Comparison of ENCODE assay signal across 8 cellular contexts in genomic region chr9:116589392-116590354, GRCh38.
DNase-seq lines count a peak whose midpoint lies in the region; ATAC-seq and TF ChIP-seq lines count a peak whose summit lies in the region.

No MANE protein-coding gene starts in this region.

- H3K27ac Mint-ChIP-seq in immature natural killer cell: no peak overlapping the region

- H3K4me1 ChIP-seq in RWPE2 (ENCODE audit: insufficient read depth, poor library complexity, severe bottlenecking) (no peaks in the 10 kb centered on the region), uterus (peaks cover 0 to 7% of the 10 kb centered on the region in 2 donors)

- H3K4me3 Mint-ChIP-seq in immature natural killer cell: no peak overlapping the region

- no peak overlapping the region for H3K27ac ChIP-seq in RWPE2 (ENCODE audit: poor library complexity, severe bottlenecking)
- H3K27ac ChIP-seq in uterus: no peak overlapping the region

- H3K9me3 ChIP-seq in RWPE2 (ENCODE audit: severe bottlenecking): no peaks in the 10 kb centered on the region
- no peaks in the 10 kb centered on the region for H3K9me3 ChIP-seq in uterus

- ATAC-seq in HG02938 (IDR thresholded peaks at IDR 0.05; ENCODE audit: unreplicated experiment) (peak; percentile 80), RWPE2 (ENCODE audit: low read depth) (no peak)

- H3K36me3 ChIP-seq in RWPE2 (ENCODE audit: low read depth): no peaks in the 10 kb centered on the region
- H3K36me3 ChIP-seq in uterus: no peaks in the 10 kb centered on the region

- intact Hi-C loops in uterus (cut with DNase I; ENCODE audit: low total_unique reads): no loop called here

- H3K27me3 ChIP-seq in RWPE2 (ENCODE audit: insufficient read depth, poor library complexity, severe bottlenecking) (no peaks in the 10 kb centered on the region), uterus (no peaks in the 10 kb centered on the region)

- H3K4me1 Mint-ChIP-seq in immature natural killer cell: no peaks in the 10 kb centered on the region

- H3K9me3 Mint-ChIP-seq in immature natural killer cell: peaks cover 5 to 22% (median 13%) of the 10 kb centered on the region in 6 donors

- H3K27me3 Mint-ChIP-seq in immature natural killer cell (ENCODE audit: low read depth in 3 of 3): peaks cover 0 to under 1% (median 0%) of the 10 kb centered on the region in 3 donors

- peak; percentile 49 for DNase-seq in SIG-M5 treated with dmso at 0.1 percent for 504 hours (lab: John Stamatoyannopoulos, UW; ENCODE audit: unreplicated experiment)
- no peak for DNase-seq in SIG-M5 (lab: John Stamatoyannopoulos, UW)
- DNase-seq in RWPE2 (ENCODE audit: low spot score): no peak
- peak; percentile 54 to 84 for DNase-seq in foreskin fibroblast
- DNase-seq in uterus: no peak
- no peak for DNase-seq in immature natural killer cell
- DNase-seq in pons (ENCODE audit: low spot score): no peak

- TF ChIP-seq CTCF in RWPE2 (IDR thresholded peaks at IDR 0.05; ENCODE audit: poor library complexity, severe bottlenecking): peak; percentile 23
- TF ChIP-seq CTCF in foreskin fibroblast (IDR thresholded peaks at IDR 0.05; ENCODE audit: low read depth, low read length): peak; percentile 56
- peak in 3 of 4 experiments; percentile 6 to 35 (median 22) for TF ChIP-seq CTCF in uterus (IDR thresholded peaks at IDR 0.05)

- no peak for TF ChIP-seq POLR2A in uterus (IDR thresholded peaks at IDR 0.05)

- peaks cover 0 to 15% (median 5%) of the 10 kb centered on the region in 3 donors for H3K36me3 Mint-ChIP-seq in immature natural killer cell

- no peak overlapping the region for H3K4me3 ChIP-seq in RWPE2 (ENCODE audit: severe bottlenecking)
- H3K4me3 ChIP-seq in foreskin fibroblast (ENCODE audit: low read depth in 1 of 2, low read length in 2 of 2): no peak overlapping the region
- no peak overlapping the region for H3K4me3 ChIP-seq in uterus

Comparison
In these comparisons a context has a peak if more than half of its experiments do, and no peak if none do; other contexts are left out.
1. DNase-seq: peak in SIG-M5 treated with dmso at 0.1 percent for 504 hours (single experiment) and foreskin fibroblast (2 of 2); none in SIG-M5 (single experiment), RWPE2 (single experiment), uterus (0 of 2), immature natural killer cell (0 of 3) and pons (single experiment).
2. Peak in every context shown above with its lines, with median percentiles within 50 percentile points of each other: CTCF ChIP-seq.